Comparison of ENCODE assay signal across 1 cellular context in genomic region chr9:114688892-114689291, GRCh38.
TF ChIP-seq lines count a peak whose summit lies in the region.

No MANE protein-coding gene starts in this region.

TF ChIP-seq in IMR-90, 13 proteins besides CTCF, POLR2A, EP300 and RAD21:
- no peak for TF ChIP-seq MXI1 (IDR thresholded peaks at IDR 0.05; ENCODE audit: borderline replicate concordance, low read depth, low read length)
- no peak for TF ChIP-seq ELK1 (IDR thresholded peaks at IDR 0.05; ENCODE audit: borderline replicate concordance, low read depth, low read length)
- TF ChIP-seq SMC3 (IDR thresholded peaks at IDR 0.05; ENCODE audit: low read depth, low read length) = no peak
- TF ChIP-seq RCOR1 (IDR thresholded peaks at IDR 0.05; ENCODE audit: insufficient replicate concordance, low read length) = no peak
- no peak for TF ChIP-seq BHLHE40 (IDR thresholded peaks at IDR 0.05; ENCODE audit: low read depth, low read length)
- no peak for TF ChIP-seq NFE2L2 (IDR thresholded peaks at IDR 0.05; ENCODE audit: low read depth, low read length)
- TF ChIP-seq RFX5 (IDR thresholded peaks at IDR 0.05; ENCODE audit: low read depth, low read length) = no peak
- TF ChIP-seq USF2 (IDR thresholded peaks at IDR 0.05; ENCODE audit: low read depth, low read length) = no peak
- TF ChIP-seq MAFK (IDR thresholded peaks at IDR 0.05; ENCODE audit: low read depth, low read length) = no peak
- no peak for TF ChIP-seq FOS (IDR thresholded peaks at IDR 0.05; ENCODE audit: low read depth, low read length)
- TF ChIP-seq CEBPB (IDR thresholded peaks at IDR 0.05; ENCODE audit: low read depth, low read length) = no peak
- no peak for TF ChIP-seq MAZ (IDR thresholded peaks at IDR 0.05; ENCODE audit: borderline replicate concordance, low read depth, low read length)
